ENCODE assay signal across 1 cellular context in the genomic region with DNA sequence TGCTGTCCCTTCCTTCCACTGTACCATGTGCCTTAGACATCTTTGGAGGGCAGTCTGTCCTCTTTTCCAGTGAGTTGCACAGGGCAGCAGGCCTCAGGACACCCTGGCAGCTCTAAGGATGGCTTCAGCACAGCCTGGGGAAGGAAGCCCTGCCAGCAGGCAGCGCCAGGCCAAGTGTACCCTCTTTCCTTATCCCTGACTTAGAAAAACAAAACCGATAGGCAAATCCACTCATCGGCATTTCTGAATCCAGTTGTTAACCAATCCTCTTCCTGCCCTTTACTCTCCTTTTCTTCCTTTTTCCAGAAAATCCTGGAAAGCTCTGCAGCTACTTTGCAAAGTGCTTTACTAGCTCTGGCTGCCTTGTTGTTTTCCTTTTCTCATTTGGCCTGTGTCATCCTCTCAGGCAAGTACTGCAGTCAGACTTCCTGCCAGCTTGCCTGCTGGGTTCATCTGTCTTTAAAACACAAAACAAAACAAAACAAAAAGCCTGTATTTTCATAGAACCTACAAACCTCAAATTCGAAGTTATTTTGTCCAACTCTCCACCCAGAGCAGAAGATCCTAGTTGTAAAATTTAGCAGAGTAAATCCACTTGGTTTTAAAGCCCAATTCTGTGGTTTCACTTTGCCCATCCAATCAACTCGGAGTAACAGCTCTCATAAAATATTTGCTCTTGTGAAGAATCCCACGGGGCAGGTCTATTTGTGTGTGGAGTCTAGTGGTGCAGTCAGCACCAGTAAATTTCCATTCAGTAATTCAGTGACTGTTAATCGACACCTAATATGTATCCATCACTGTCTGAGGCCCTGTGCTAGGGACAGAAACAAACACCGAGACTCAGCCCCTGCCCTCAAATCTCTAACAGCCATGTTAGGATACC.
TF ChIP-seq lines count a peak whose summit lies in the region.

No MANE protein-coding gene starts in this region.

TF ChIP-seq in HepG2, 621 proteins besides CTCF, POLR2A, EP300 and RAD21 (continues in another document):
- TF ChIP-seq CEBPG (CRISPR knock-in tag; IDR thresholded peaks at IDR 0.05) = no peak; the same call in 1 of the 2 replicates
- TF ChIP-seq DNMT3B (CRISPR knock-in tag; conservative IDR thresholded peaks at IDR 0.05) = 0 out of 2 replicates have a peak, but pooled peaks have one; percentile 8
- TF ChIP-seq ARID5B (CRISPR knock-in tag; IDR thresholded peaks at IDR 0.05) = no peak
- no peak for TF ChIP-seq ZNF460 (CRISPR knock-in tag; IDR thresholded peaks at IDR 0.05; ENCODE audit: borderline replicate concordance)
- no peak for TF ChIP-seq SP140L (CRISPR knock-in tag; IDR thresholded peaks at IDR 0.05; ENCODE audit: borderline replicate concordance)
- no peak for TF ChIP-seq ZNF350 (CRISPR knock-in tag; IDR thresholded peaks at IDR 0.05; ENCODE audit: borderline replicate concordance, low read depth)
- no peak for TF ChIP-seq IRX3 (CRISPR knock-in tag; IDR thresholded peaks at IDR 0.05; ENCODE audit: borderline replicate concordance, low read depth)
- no peak for TF ChIP-seq CBX1 (IDR thresholded peaks at IDR 0.05; ENCODE audit: low read depth)
- TF ChIP-seq ZSCAN22 (CRISPR knock-in tag; IDR thresholded peaks at IDR 0.05) = no peak
- TF ChIP-seq, protein P1, sequence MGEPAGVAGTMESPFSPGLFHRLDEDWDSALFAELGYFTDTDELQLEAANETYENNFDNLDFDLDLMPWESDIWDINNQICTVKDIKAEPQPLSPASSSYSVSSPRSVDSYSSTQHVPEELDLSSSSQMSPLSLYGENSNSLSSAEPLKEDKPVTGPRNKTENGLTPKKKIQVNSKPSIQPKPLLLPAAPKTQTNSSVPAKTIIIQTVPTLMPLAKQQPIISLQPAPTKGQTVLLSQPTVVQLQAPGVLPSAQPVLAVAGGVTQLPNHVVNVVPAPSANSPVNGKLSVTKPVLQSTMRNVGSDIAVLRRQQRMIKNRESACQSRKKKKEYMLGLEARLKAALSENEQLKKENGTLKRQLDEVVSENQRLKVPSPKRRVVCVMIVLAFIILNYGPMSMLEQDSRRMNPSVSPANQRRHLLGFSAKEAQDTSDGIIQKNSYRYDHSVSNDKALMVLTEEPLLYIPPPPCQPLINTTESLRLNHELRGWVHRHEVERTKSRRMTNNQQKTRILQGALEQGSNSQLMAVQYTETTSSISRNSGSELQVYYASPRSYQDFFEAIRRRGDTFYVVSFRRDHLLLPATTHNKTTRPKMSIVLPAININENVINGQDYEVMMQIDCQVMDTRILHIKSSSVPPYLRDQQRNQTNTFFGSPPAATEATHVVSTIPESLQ (CRISPR knock-in tag; conservative IDR thresholded peaks at IDR 0.05) = no peak
- no peak; the same call in 1 of the 2 replicates for TF ChIP-seq NCOA2 (CRISPR knock-in tag; IDR thresholded peaks at IDR 0.05)
- TF ChIP-seq PRDM10 (CRISPR knock-in tag; IDR thresholded peaks at IDR 0.05; ENCODE audit: low read depth) = no peak
- no peak for TF ChIP-seq ZSCAN9 (CRISPR knock-in tag; IDR thresholded peaks at IDR 0.05; ENCODE audit: borderline replicate concordance)
- no peak for TF ChIP-seq HHEX (CRISPR knock-in tag; IDR thresholded peaks at IDR 0.05)
- TF ChIP-seq ASH2L (IDR thresholded peaks at IDR 0.05; ENCODE audit: insufficient read length, low read depth, low read length) = peak; percentile 68
- TF ChIP-seq SNRNP70 (IDR thresholded peaks at IDR 0.05; ENCODE audit: low read depth, low read length) = no peak
- no peak for TF ChIP-seq FIP1L1 (IDR thresholded peaks at IDR 0.05; ENCODE audit: borderline replicate concordance, insufficient read depth, low read depth, low read length)
- no peak for TF ChIP-seq ZFP36L1 (CRISPR knock-in tag; IDR thresholded peaks at IDR 0.05)
- peak; percentile 33; the same call in 1 of the 2 replicates for TF ChIP-seq NFYB (CRISPR knock-in tag; IDR thresholded peaks at IDR 0.05)
- no peak for TF ChIP-seq ZNF513 (CRISPR knock-in tag; conservative IDR thresholded peaks at IDR 0.05)
- TF ChIP-seq NFATC3 (CRISPR knock-in tag; IDR thresholded peaks at IDR 0.05) = no peak
- TF ChIP-seq ZNF660 (CRISPR knock-in tag; IDR thresholded peaks at IDR 0.05; ENCODE audit: borderline replicate concordance, low read depth) = no peak
- TF ChIP-seq TCF7L2 (IDR thresholded peaks at IDR 0.05; ENCODE audit: low read depth, low read length) = no peak
- TF ChIP-seq NFYC (CRISPR knock-in tag; IDR thresholded peaks at IDR 0.05) = peak; percentile 43; the same call in 1 of the 2 replicates
- TF ChIP-seq POLR2G (IDR thresholded peaks at IDR 0.05; ENCODE audit: low read depth, low read length) = peak; percentile 91
- no peak for TF ChIP-seq ZNF782 (CRISPR knock-in tag; IDR thresholded peaks at IDR 0.05; ENCODE audit: borderline replicate concordance)
- no peak for TF ChIP-seq ELK4 (CRISPR knock-in tag; IDR thresholded peaks at IDR 0.05; ENCODE audit: borderline replicate concordance)
- TF ChIP-seq RARA (CRISPR knock-in tag; IDR thresholded peaks at IDR 0.05) = no peak; the same call in none of the 2 replicates
- TF ChIP-seq IRF2 (CRISPR knock-in tag; IDR thresholded peaks at IDR 0.05) = peak; percentile 63; the same call in 1 of the 2 replicates
- no peak for TF ChIP-seq ZNF160 (CRISPR knock-in tag; IDR thresholded peaks at IDR 0.05)
- no peak for TF ChIP-seq ZFAT (CRISPR knock-in tag; conservative IDR thresholded peaks at IDR 0.05)
- no peak for TF ChIP-seq KLF12 (CRISPR knock-in tag; IDR thresholded peaks at IDR 0.05; ENCODE audit: borderline replicate concordance)
- TF ChIP-seq PLRG1 (conservative IDR thresholded peaks at IDR 0.05) = no peak
- TF ChIP-seq ZNF614 (CRISPR knock-in tag; IDR thresholded peaks at IDR 0.05; ENCODE audit: borderline replicate concordance) = 0 out of 2 replicates have a peak, but pooled peaks have one; percentile 75
- TF ChIP-seq ZNF572 (CRISPR knock-in tag; IDR thresholded peaks at IDR 0.05) = no peak
- no peak for TF ChIP-seq ZNF713 (CRISPR knock-in tag; IDR thresholded peaks at IDR 0.05)
- peak; percentile 75; the same call in 1 of the 2 replicates for TF ChIP-seq ZNF34 (CRISPR knock-in tag; IDR thresholded peaks at IDR 0.05; ENCODE audit: borderline replicate concordance)
- no peak for TF ChIP-seq PCBP1 (IDR thresholded peaks at IDR 0.05; ENCODE audit: borderline replicate concordance, low read depth, low read length)
- TF ChIP-seq ZNF746 (CRISPR knock-in tag; IDR thresholded peaks at IDR 0.05) = no peak
- no peak for TF ChIP-seq ZNF768 (CRISPR knock-in tag; IDR thresholded peaks at IDR 0.05)
- TF ChIP-seq ZNF720 (CRISPR knock-in tag; IDR thresholded peaks at IDR 0.05) = no peak
- no peak; the same call in 1 of the 2 replicates for TF ChIP-seq KLF11 (CRISPR knock-in tag; IDR thresholded peaks at IDR 0.05)
- TF ChIP-seq ZNF326 (CRISPR knock-in tag; IDR thresholded peaks at IDR 0.05; ENCODE audit: borderline replicate concordance) = no peak
- TF ChIP-seq IRF1 (CRISPR knock-in tag; IDR thresholded peaks at IDR 0.05; ENCODE audit: low read depth) = 0 out of 2 replicates have a peak, but pooled peaks have one; percentile 47
- no peak for TF ChIP-seq ZNF530 (CRISPR knock-in tag; IDR thresholded peaks at IDR 0.05; ENCODE audit: low read depth)
- TF ChIP-seq ZNF770 (CRISPR knock-in tag; IDR thresholded peaks at IDR 0.05) = peak; percentile 20; the same call in 1 of the 2 replicates
- TF ChIP-seq JUNB (CRISPR knock-in tag; IDR thresholded peaks at IDR 0.05; ENCODE audit: borderline replicate concordance) = no peak
- 0 out of 2 replicates have a peak, but pooled peaks have one; percentile 7 for TF ChIP-seq ZNF331 (CRISPR knock-in tag; IDR thresholded peaks at IDR 0.05)
- TF ChIP-seq MED8 (CRISPR knock-in tag; IDR thresholded peaks at IDR 0.05; ENCODE audit: insufficient replicate concordance) = no peak
- TF ChIP-seq SP4 (CRISPR knock-in tag; IDR thresholded peaks at IDR 0.05) = no peak
- TF ChIP-seq POLR2AphosphoS2 (IDR thresholded peaks at IDR 0.05; ENCODE audit: low read depth, low read length) = no peak
